Comparison of ENCODE assay signal across 26 cellular contexts in genomic region chr6:79697430-79697829, GRCh38.
"Had no signal": no experiment of that assay in that cellular context is flagged by ENCODE, and none has a peak within 500 bp of the region (broad histone marks: within the 10 kb centered on the region; RNA-seq: fewer than 3 reads in every experiment).

No MANE protein-coding gene starts in this region.

- H3K27ac Mint-ChIP-seq: endodermal cell; memory B cell; mesothelial cell of epicardium; naive B cell; nephron; neural progenitor cell; progenitor cell of endocrine pancreas; stimulated activated memory B cell treated with anti-CD40 and anti-IgM and Interleukin-4, amounts not matched to agents 10 μg/mL and 1 μg/mL and 100 μg/mL, for 72 hours; stimulated activated naive CD8-positive, alpha-beta T cell treated with anti-CD3 and anti-CD28 coated beads, Interleukin-15, Interleukin-2, amounts not matched to agents 100 ng/mL and 50 ng/mL, for 24 hours had no signal

- H3K27ac ChIP-seq: coronary artery, epithelial cell of prostate, gastrocnemius medialis, neural progenitor cell, parathyroid adenoma, right atrium auricular region, thyroid gland had no signal

- H3K36me3 ChIP-seq: neural progenitor cell, right atrium auricular region had no signal

- H3K36me3 Mint-ChIP-seq: memory B cell; naive B cell; stimulated activated memory B cell treated with anti-CD40 and anti-IgM and Interleukin-4, amounts not matched to agents 10 μg/mL and 1 μg/mL and 100 μg/mL, for 72 hours had no signal

- H3K27me3 ChIP-seq: gastrocnemius medialis, neural progenitor cell, right atrium auricular region, thyroid gland had no signal

- DNase-seq: effector CD8-positive, alpha-beta T cell; endodermal cell; foreskin fibroblast; gastrocnemius medialis; kidney; mucosa of descending colon; naive B cell; stimulated activated CD4-positive, alpha-beta T cell treated with anti-CD3 and anti-CD28 coated beads, Interleukin-4, amount 100 ng/mL, for 4 hours; thyroid gland; trophoblast cell had no signal

- H3K4me3 ChIP-seq: coronary artery, gastrocnemius medialis, lung, mucosa of descending colon, neural progenitor cell, right atrium auricular region, smooth muscle cell, thyroid gland had no signal

- H3K4me2 ChIP-seq: neural progenitor cell, smooth muscle cell had no signal

- ATAC-seq: esophagus mucosa; gastrocnemius medialis; left lobe of liver; mucosa of descending colon; sciatic nerve; stimulated activated memory B cell treated with anti-CD40 and anti-IgM and Interleukin-4, amounts not matched to agents 10 μg/mL and 1 μg/mL and 100 μg/mL, for 72 hours had no signal

- H3K4me1 ChIP-seq: gastrocnemius medialis, right atrium auricular region had no signal

- H3K4me3 Mint-ChIP-seq: endodermal cell; memory B cell; mesothelial cell of epicardium; naive B cell; nephron; neural progenitor cell; stimulated activated memory B cell treated with anti-CD40 and anti-IgM and Interleukin-4, amounts not matched to agents 10 μg/mL and 1 μg/mL and 100 μg/mL, for 72 hours; stimulated activated naive CD8-positive, alpha-beta T cell treated with anti-CD3 and anti-CD28 coated beads, Interleukin-15, Interleukin-2, amounts not matched to agents 100 ng/mL and 50 ng/mL, for 24 hours had no signal

- H3K9me3 ChIP-seq: gastrocnemius medialis, mucosa of descending colon, right atrium auricular region, thyroid gland had no signal

- H3K9ac ChIP-seq: neural progenitor cell, parathyroid adenoma had no signal

- H3K27me3 Mint-ChIP-seq: progenitor cell of endocrine pancreas; stimulated activated memory B cell treated with anti-CD40 and anti-IgM and Interleukin-4, amounts not matched to agents 10 μg/mL and 1 μg/mL and 100 μg/mL, for 72 hours; stimulated activated naive CD8-positive, alpha-beta T cell treated with anti-CD3 and anti-CD28 coated beads, Interleukin-15, Interleukin-2, amounts not matched to agents 100 ng/mL and 50 ng/mL, for 24 hours had no signal

- H3K9me3 Mint-ChIP-seq: endodermal cell; mesothelial cell of epicardium; nephron; stimulated activated memory B cell treated with anti-CD40 and anti-IgM and Interleukin-4, amounts not matched to agents 10 μg/mL and 1 μg/mL and 100 μg/mL, for 72 hours had no signal

- H3K4me1 Mint-ChIP-seq: memory B cell; mesothelial cell of epicardium; naive B cell; nephron; stimulated activated memory B cell treated with anti-CD40 and anti-IgM and Interleukin-4, amounts not matched to agents 10 μg/mL and 1 μg/mL and 100 μg/mL, for 72 hours had no signal

- H2AFZ ChIP-seq: neural progenitor cell, parathyroid adenoma had no signal
